9 cellular contexts compared by ENCODE assay signal in the genomic region with DNA sequence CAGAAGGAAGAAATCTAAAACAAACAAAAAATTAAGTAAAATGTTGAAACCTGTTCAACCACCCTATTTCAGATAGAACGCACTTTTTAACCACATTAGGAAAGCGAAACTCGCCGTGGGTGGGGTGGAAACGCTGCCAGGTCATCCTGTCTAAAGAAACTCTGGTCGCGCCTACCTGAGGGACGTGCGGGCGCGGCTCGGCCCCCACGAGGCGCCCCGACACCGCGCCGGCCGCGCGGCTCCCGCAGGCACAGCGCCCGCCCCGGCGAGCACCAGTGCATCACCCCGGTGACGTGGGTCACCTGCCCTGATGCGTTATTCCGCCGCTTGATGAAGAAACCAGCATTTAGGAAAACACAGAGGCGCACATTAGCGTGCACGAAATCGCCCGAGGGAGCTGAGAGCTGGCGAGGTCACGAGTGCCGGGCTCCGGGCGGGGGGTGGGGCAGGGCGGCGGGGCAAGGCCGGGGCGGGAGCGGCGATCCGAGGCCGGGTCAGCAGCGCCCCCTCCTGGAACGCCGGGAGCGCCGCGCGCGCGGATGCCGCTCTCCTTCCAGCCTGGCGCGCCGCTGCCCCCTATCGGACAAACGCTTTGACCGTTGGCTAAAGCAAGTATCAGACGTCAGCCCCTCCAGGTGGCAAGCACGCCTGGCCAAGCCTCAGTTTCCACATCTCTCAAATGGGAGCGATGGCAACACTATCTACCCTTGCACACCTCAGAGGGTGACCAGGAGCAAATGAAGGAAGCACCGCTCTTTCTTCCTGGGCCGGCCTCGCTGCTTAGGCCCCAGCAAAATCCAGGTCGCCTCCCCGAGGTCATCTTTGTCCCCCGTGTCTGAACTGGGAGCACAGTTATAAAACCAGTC. TPM values are rescaled to one million over a fixed set of nuclear protein-coding genes. Genes with fewer than 3 reads are reported as not detected.
DNase-seq lines count a peak whose midpoint lies in the region; ATAC-seq and TF ChIP-seq lines count a peak whose summit lies in the region.
"Had no signal": no experiment of that assay in that cellular context is flagged by ENCODE, and none has a peak within 500 bp of the region (broad histone marks: within the 10 kb centered on the region; RNA-seq: fewer than 3 reads in every experiment).

No MANE protein-coding gene starts in this region.

- H3K9me3 Mint-ChIP-seq in activated CD4-positive, alpha-beta memory T cell treated with anti-CD3 and anti-CD28 coated beads for 36 hours, result no peaks in the 10 kb centered on the region

- H3K27ac ChIP-seq in duodenal mucosa (ENCODE audit: low read depth, low read length) (peak overlapping the region; percentile 73), lower lobe of right lung (peak overlapping the region; percentile 86)

- ATAC-seq in HG03521 (IDR thresholded peaks at IDR 0.05; ENCODE audit: unreplicated experiment) (peak; percentile 96), lower lobe of right lung (peak; percentile 95 to 98)

- peak overlapping the region; percentile 69 for H3K4me3 Mint-ChIP-seq in activated CD4-positive, alpha-beta memory T cell treated with anti-CD3 and anti-CD28 coated beads for 36 hours

- peaks cover 8% of the 10 kb centered on the region for H3K27me3 ChIP-seq in BE2C
- H3K27me3 ChIP-seq in duodenal mucosa (ENCODE audit: control insufficient read depth in 1 of 2, insufficient read depth in 2 of 2, low read length in 2 of 2), result no peaks in the 10 kb centered on the region
- H3K27me3 ChIP-seq in lower lobe of right lung (ENCODE audit: low read depth), result no peaks in the 10 kb centered on the region

- H3K36me3 ChIP-seq in BE2C (no peaks in the 10 kb centered on the region), duodenal mucosa (ENCODE audit: control insufficient read depth in 1 of 2, insufficient read depth in 2 of 2, low read length in 2 of 2) (no peaks in the 10 kb centered on the region), lower lobe of right lung (no peaks in the 10 kb centered on the region)

- peak overlapping the region; percentile 46 for H3K27ac Mint-ChIP-seq in activated CD4-positive, alpha-beta memory T cell treated with anti-CD3 and anti-CD28 coated beads for 36 hours

- H3K9ac ChIP-seq in duodenal mucosa (ENCODE audit: low read depth in 1 of 2, low read length in 2 of 2), result peak overlapping the region; percentile 18 to 64

- CTCF ChIA-PET in activated CD4-positive, alpha-beta memory T cell treated with anti-CD3 and anti-CD28 coated beads for 36 hours (lab: Charles Lee), result interaction anchor here (0.6 to 6.2 kb wide), 35 partner anchors 9 to 430 kb away, joined by 3 to 126 read pairs (median 5); partner anchors contain the start of genes AP5B1, KAT5, MUS81 and RNASEH2C

- TF ChIP-seq CTCF in BE2C (IDR thresholded peaks at IDR 0.05; ENCODE audit: low read depth, low read length) (peak; percentile 96), lower lobe of right lung (IDR thresholded peaks at IDR 0.05) (peak; percentile 100)

- H3K4me3 ChIP-seq in BE2C (ENCODE audit: low read depth, low read length) (peak overlapping the region; percentile 67), duodenal mucosa (ENCODE audit: low read depth in 1 of 2, low read length in 2 of 2) (peak overlapping the region; percentile 62 to 84), lower lobe of right lung (peak overlapping the region; percentile 74)

- intact Hi-C loops in activated CD4-positive, alpha-beta memory T cell treated with anti-CD3 and anti-CD28 coated beads for 36 hours (cut with micrococcal nuclease), result loop anchor here (1.0 kb wide), 2 partner anchors 38 to 106 kb away; partner anchors contain the start of genes AP5B1 and KAT5
- intact Hi-C loops in lower lobe of right lung (cut with DNase I), result no loop called here

- no peaks in the 10 kb centered on the region for H3K9me3 ChIP-seq in BE2C
- no peaks in the 10 kb centered on the region for H3K9me3 ChIP-seq in duodenal mucosa (ENCODE audit: control insufficient read depth in 1 of 2, low read length in 2 of 2)
- H3K9me3 ChIP-seq in lower lobe of right lung, result no peaks in the 10 kb centered on the region

- peaks cover 10% of the 10 kb centered on the region for H3K4me1 Mint-ChIP-seq in activated CD4-positive, alpha-beta memory T cell treated with anti-CD3 and anti-CD28 coated beads for 36 hours (ENCODE audit: low read depth)

- H3K4me1 ChIP-seq in BE2C, result no peaks in the 10 kb centered on the region
- peaks cover 22 to 31% of the 10 kb centered on the region in 2 donors for H3K4me1 ChIP-seq in duodenal mucosa (ENCODE audit: control insufficient read depth in 1 of 2, insufficient read depth in 2 of 2, low read length in 2 of 2)
- H3K4me1 ChIP-seq in lower lobe of right lung, result peaks cover 16% of the 10 kb centered on the region

- no peaks in the 10 kb centered on the region for H3K36me3 Mint-ChIP-seq in activated CD4-positive, alpha-beta memory T cell treated with anti-CD3 and anti-CD28 coated beads for 36 hours

- DNase-seq in BE2C (peak; percentile 98), GM19240 (ENCODE audit: insufficient read length, low spot score) (peak; percentile 82), NCI-H748 treated with DMSO at 0.1 percent for 48 hours (lab: John Stamatoyannopoulos, UW) (peak; percentile 74), lower lobe of right lung (peak; percentile 96)
- peak; percentile 95 for DNase-seq in activated CD4-positive, alpha-beta memory T cell treated with anti-CD3 and anti-CD28 coated beads for 36 hours
- DNase-seq in stimulated activated CD4-positive, alpha-beta T cell treated with anti-CD3 and anti-CD28 coated beads, Interleukin-4, amount 100 ng/mL, for 48 hours (ENCODE audit: low read depth in 2 of 2), result peak; percentile 93 to 99

- H3K27me3 Mint-ChIP-seq in activated CD4-positive, alpha-beta memory T cell treated with anti-CD3 and anti-CD28 coated beads for 36 hours, result no peaks in the 10 kb centered on the region

- POLR2A ChIA-PET in activated CD4-positive, alpha-beta memory T cell treated with anti-CD3 and anti-CD28 coated beads for 36 hours (lab: Charles Lee), result interaction anchor here (0.6 to 3.4 kb wide), 8 partner anchors 16 to 204 kb away, joined by 3 to 19 read pairs (median 4); partner anchors contain the start of genes AP5B1, CFL1, MAP3K11 and RNASEH2C

RNA-seq across cellular contexts. Expression of gene SNX32, which starts 15.7 kb away (rescaled TPM):
- 10.3 TPM for polyA plus RNA-seq in BE2C (2012; ENCODE audit: insufficient read depth, insufficient read length, low read depth)
- 1 to 10 TPM; 2.0 to 2.7 TPM for total RNA-seq in activated CD4-positive, alpha-beta memory T cell treated with anti-CD3 and anti-CD28 coated beads for 36 hours
- 0.47 TPM for total RNA-seq in lower lobe of right lung

RNA-seq across cellular contexts. Expression of gene OVOL1, which starts 31.2 kb away (rescaled TPM):
- not detected for polyA plus RNA-seq in BE2C (2012; ENCODE audit: insufficient read depth, insufficient read length, low read depth)
- not detected for total RNA-seq in activated CD4-positive, alpha-beta memory T cell treated with anti-CD3 and anti-CD28 coated beads for 36 hours
- total RNA-seq in lower lobe of right lung, result 0.89 TPM
- total RNA-seq: activated CD8-positive, alpha-beta memory T cell treated with anti-CD3 and anti-CD28 coated beads for 36 hours had no signal

RNA-seq across cellular contexts. Expression of gene AP5B1, which starts 37.3 kb away (rescaled TPM):
- 1.6 TPM for polyA plus RNA-seq in BE2C (2012; ENCODE audit: insufficient read depth, insufficient read length, low read depth)
- 10 to 100 TPM; 13.6 to 14.5 TPM for total RNA-seq in activated CD4-positive, alpha-beta memory T cell treated with anti-CD3 and anti-CD28 coated beads for 36 hours
- total RNA-seq in lower lobe of right lung, result 46.3 TPM

RNA-seq across cellular contexts. Expression of gene CFL1, which starts 39.9 kb away (rescaled TPM):
- polyA plus RNA-seq in BE2C (2012; ENCODE audit: insufficient read depth, insufficient read length, low read depth), result 2,504 TPM
- 1,000 to 10,000 TPM; 1,166 to 1,191 TPM for total RNA-seq in activated CD4-positive, alpha-beta memory T cell treated with anti-CD3 and anti-CD28 coated beads for 36 hours
- total RNA-seq in lower lobe of right lung, result 647 TPM

RNA-seq across cellular contexts. Expression of gene MUS81, which starts 42.2 kb away (rescaled TPM):
- 116 TPM for polyA plus RNA-seq in BE2C (2012; ENCODE audit: insufficient read depth, insufficient read length, low read depth)
- total RNA-seq in activated CD4-positive, alpha-beta memory T cell treated with anti-CD3 and anti-CD28 coated beads for 36 hours, result 10 to 100 TPM; 69.8 to 71.7 TPM
- total RNA-seq in lower lobe of right lung, result 52.8 TPM

Comparison
In these comparisons a context has a peak if more than half of its experiments do, and no peak if none do; other contexts are left out.
1. Peak in every context shown above with its lines: DNase-seq, ATAC-seq, H3K4me3 ChIP-seq and H3K27ac ChIP-seq.